9 cellular contexts compared by ENCODE assay signal in genomic region chr1:43556772-43557171, GRCh38.
"Had no signal": no experiment of that assay in that cellular context is flagged by ENCODE, and none has a peak within 500 bp of the region (broad histone marks: within the 10 kb centered on the region; RNA-seq: fewer than 3 reads in every experiment).

No MANE protein-coding gene starts in this region.

- H3K4me3 ChIP-seq: pancreas had no signal

- H3K9me3 ChIP-seq: pancreas had no signal

- ATAC-seq: pancreas; stimulated activated memory B cell treated with anti-CD40 and anti-IgM and Interleukin-4, amounts not matched to agents 10 μg/mL and 1 μg/mL and 100 μg/mL, for 72 hours; T-helper 17 cell had no signal

- H3K27me3 ChIP-seq: pancreas had no signal

- H3K27ac ChIP-seq: pancreas, WERI-Rb-1 had no signal

- DNase-seq: activated CD4-positive, alpha-beta T cell treated with anti-CD3 and anti-CD28 coated beads, Interleukin-2, amount 50 U/mL, for 48 hours; activated naive CD4-positive, alpha-beta T cell treated with anti-CD3 and anti-CD28 coated beads, Interleukin-2, amount 10 ng/mL, durations not matched to agents 7 days and 5 days; activated T-cell treated with anti-CD3 and anti-CD28 coated beads, Interleukin-2, amount 50 U/mL, for 1 hour; glutamatergic neuron; pancreas; stimulated activated CD4-positive, alpha-beta T cell treated with anti-CD3 and anti-CD28 coated beads, Interleukin-2, amount 100 ng/mL, for 48 hours; T-helper 17 cell; WERI-Rb-1 had no signal
